Comparison of ENCODE assay signal across 23 cellular contexts in genomic region chr10:132274581-132274980, GRCh38. TPM values are rescaled to one million over a fixed set of nuclear protein-coding genes. Genes with fewer than 3 reads are reported as not detected.
A peak's percentile ranks its signal among the peaks of the same experiment; 100 is the strongest.
DNase-seq lines count a peak whose midpoint lies in the region; ATAC-seq and TF ChIP-seq lines count a peak whose summit lies in the region.
"Had no signal": no experiment of that assay in that cellular context is flagged by ENCODE, and none has a peak within 500 bp of the region (broad histone marks: within the 10 kb centered on the region; RNA-seq: fewer than 3 reads in every experiment).

No MANE protein-coding gene starts in this region.

- no peak overlapping the region for H2BK120ac ChIP-seq in neuronal stem cell (ENCODE audit: low read depth, low read length)

- peaks cover 20% of the 10 kb centered on the region for H3K27me3 ChIP-seq in left ventricle myocardium inferior (ENCODE audit: low read depth)
- H3K27me3 ChIP-seq in neuronal stem cell (ENCODE audit: control insufficient read depth in 3 of 3, insufficient read depth in 3 of 3, low read depth in 1 of 3, low read length in 3 of 3) = no peaks in the 10 kb centered on the region
- H3K27me3 ChIP-seq in aorta (ENCODE audit: control insufficient read depth in 1 of 2, insufficient read depth in 2 of 2, low read length in 1 of 2) = no peaks in the 10 kb centered on the region
- H3K27me3 ChIP-seq in MG63 = no peaks in the 10 kb centered on the region

- no peaks in the 10 kb centered on the region for H3K4me1 Mint-ChIP-seq in chondrocyte (ENCODE audit: low read depth)

- peaks cover 4% of the 10 kb centered on the region for H3K36me3 Mint-ChIP-seq in chondrocyte (ENCODE audit: low read depth)

- H3K4me1 ChIP-seq in left ventricle myocardium inferior (no peaks in the 10 kb centered on the region), neuronal stem cell (ENCODE audit: control insufficient read depth in 2 of 2, insufficient read depth in 1 of 2, low read depth in 1 of 2, low read length in 2 of 2) (peaks cover 12% of the 10 kb centered on the region in 2 donors), aorta (ENCODE audit: control insufficient read depth in 1 of 2, insufficient read depth in 2 of 2, low read length in 2 of 2) (no peaks in the 10 kb centered on the region)

- no peak overlapping the region for H3K4me3 ChIP-seq in left ventricle myocardium inferior
- H3K4me3 ChIP-seq in neuronal stem cell (ENCODE audit: low read length in 2 of 2) = no peak overlapping the region
- no peak overlapping the region for H3K4me3 ChIP-seq in aorta (ENCODE audit: low read length in 2 of 2)
- H3K4me3 ChIP-seq in MG63 = no peak overlapping the region
- H3K4me3 ChIP-seq: BLaER1 treated with 17β-estradiol and CSF1 and Interleukin-3, amounts not matched to agents 10 nM and 100 nM; GM23248; PC-9 had no signal

- no peak overlapping the region for H3K23ac ChIP-seq in neuronal stem cell (ENCODE audit: low read depth, low read length, poor library complexity)

- H3K36me3 ChIP-seq in left ventricle myocardium inferior (no peaks in the 10 kb centered on the region), neuronal stem cell (replicated peaks in 1 of 2; ENCODE audit: control insufficient read depth in 2 of 2, insufficient read depth in 2 of 2, low read length in 2 of 2) (no peaks in the 10 kb centered on the region), aorta (ENCODE audit: control insufficient read depth in 1 of 2, insufficient read depth in 2 of 2, low read length in 1 of 2) (no peaks in the 10 kb centered on the region), MG63 (no peaks in the 10 kb centered on the region)
- H3K36me3 ChIP-seq: BLaER1 treated with 17β-estradiol and CSF1 and Interleukin-3, amounts not matched to agents 10 nM and 100 nM had no signal

- H2BK15ac ChIP-seq in neuronal stem cell (ENCODE audit: low read length) = no peak overlapping the region

- WGBS in neuronal stem cell (ENCODE audit: extremely low coverage in 2 of 2, insufficient read length in 2 of 2, insufficient replicate concordance in 1 of 2), 2 donors = no CpG with 5 or more reads among the region's 19 CpGs
- WGBS in aorta, 2 donors = 95 to 97% methylated on average over 19 of the region's 19 CpGs

- H3K14ac ChIP-seq in neuronal stem cell (ENCODE audit: low read length) = peak overlapping the region; percentile 5

- H4K8ac ChIP-seq in neuronal stem cell (ENCODE audit: low read depth, low read length) = no peak overlapping the region

- no peak overlapping the region for H3K4me2 ChIP-seq in neuronal stem cell (ENCODE audit: insufficient read depth, low read length, poor library complexity, severe bottlenecking)
- H3K4me2 ChIP-seq: PC-9 had no signal

- H2AK5ac ChIP-seq in neuronal stem cell (ENCODE audit: low read depth, low read length) = peak overlapping the region; percentile 40

- H2AFZ ChIP-seq in neuronal stem cell (ENCODE audit: low read length) = no peak overlapping the region
- H2AFZ ChIP-seq: GM23248, PC-9 had no signal

- DNase-seq in left ventricle myocardium superior (peak; percentile 15), left ventricle myocardium inferior (no peak), chondrocyte (ENCODE audit: low spot score) (peak; percentile 85), neuronal stem cell (ENCODE audit: low spot score) (no peak), aorta (peak; percentile 31 to 65), sciatic nerve (ENCODE audit: low spot score) (no peak), MG63 (no peak)
- DNase-seq: CD4-positive, alpha-beta T cell; DMS53; GM23248; H7; IMR-90; KG1; MM.1S; NCI-H2029; NCI-H446; NCI-H524 treated with DMSO at 0.1 percent for 48 hours; NCI-H82; NK-92 treated with Interleukin-12 subunit alpha and Interleukin-12 subunit beta, amount 100 ng/mL, for 24 hours; PC-9; RPMI8226; SHP77 treated with DMSO at 0.1 percent for 48 hours had no signal

- peaks cover 1% of the 10 kb centered on the region for H3K27me3 Mint-ChIP-seq in chondrocyte (ENCODE audit: low read depth)
- H3K27me3 Mint-ChIP-seq: CD4-positive, alpha-beta T cell had no signal

- TF ChIP-seq CTCF in left ventricle myocardium inferior (IDR thresholded peaks at IDR 0.05; ENCODE audit: borderline replicate concordance) = no peak
- TF ChIP-seq CTCF in chondrocyte (IDR thresholded peaks at IDR 0.05) = no peak

- no peak overlapping the region for H3K4ac ChIP-seq in neuronal stem cell (ENCODE audit: low read length)

- ATAC-seq in left ventricle myocardium superior (no peak), aorta (ENCODE audit: low FRiP score) (no peak), sciatic nerve (no peak)

- H3K9me3 Mint-ChIP-seq in chondrocyte (ENCODE audit: low read depth) = no peaks in the 10 kb centered on the region
- H3K9me3 Mint-ChIP-seq: CD4-positive, alpha-beta T cell had no signal

- H3K9me3 ChIP-seq in left ventricle myocardium inferior (replicated peaks) = no peaks in the 10 kb centered on the region
- no peaks in the 10 kb centered on the region for H3K9me3 ChIP-seq in neuronal stem cell (replicated peaks in 1 of 2; ENCODE audit: control insufficient read depth in 2 of 2, insufficient read depth in 1 of 2, low read depth in 1 of 2, low read length in 2 of 2)
- H3K9me3 ChIP-seq in aorta (ENCODE audit: control insufficient read depth, low read length) = no peaks in the 10 kb centered on the region
- no peaks in the 10 kb centered on the region for H3K9me3 ChIP-seq in MG63
- H3K9me3 ChIP-seq: BLaER1 treated with 17β-estradiol and CSF1 and Interleukin-3, amounts not matched to agents 10 nM and 100 nM had no signal

- H3K4me3 Mint-ChIP-seq in chondrocyte (ENCODE audit: unreplicated experiment) = no peak overlapping the region
- H3K4me3 Mint-ChIP-seq: CD4-positive, alpha-beta T cell had no signal

- H3K18ac ChIP-seq in neuronal stem cell (ENCODE audit: low read length) = peak overlapping the region; percentile 44

- intact Hi-C loops in left ventricle myocardium superior (cut with micrococcal nuclease) = no loop called here
- intact Hi-C loops in left ventricle myocardium inferior (cut with micrococcal nuclease) = no loop called here
- intact Hi-C loops in aorta (cut with DNase I) = no loop called here
- intact Hi-C loops in sciatic nerve (cut with DNase I) = no loop called here

- H3K27ac Mint-ChIP-seq in chondrocyte (ENCODE audit: unreplicated experiment) = no peak overlapping the region
- H3K27ac Mint-ChIP-seq: CD4-positive, alpha-beta T cell had no signal

- H2BK5ac ChIP-seq in neuronal stem cell (ENCODE audit: low read length) = no peak overlapping the region

- no peaks in the 10 kb centered on the region for H3K79me1 ChIP-seq in neuronal stem cell (ENCODE audit: low read depth, low read length)

- H3K27ac ChIP-seq in left ventricle myocardium inferior (replicated peaks) (no peak overlapping the region), neuronal stem cell (replicated peaks; ENCODE audit: low read length) (no peak overlapping the region), aorta (ENCODE audit: low read depth in 1 of 2, low read length in 2 of 2) (no peak overlapping the region)
- H3K27ac ChIP-seq: BLaER1 treated with 17β-estradiol and CSF1 and Interleukin-3, amounts not matched to agents 10 nM and 100 nM; GM23248; PC-9 had no signal

- no peak overlapping the region for H2BK12ac ChIP-seq in neuronal stem cell (ENCODE audit: low read length)

- no peak overlapping the region for H3K9ac ChIP-seq in neuronal stem cell (ENCODE audit: low read depth, low read length, poor library complexity)
- H3K9ac ChIP-seq: BLaER1 treated with 17β-estradiol and CSF1 and Interleukin-3, amounts not matched to agents 10 nM and 100 nM; GM23248 had no signal

- H4K91ac ChIP-seq in neuronal stem cell (ENCODE audit: low read depth, low read length, poor library complexity) = no peak overlapping the region

RNA-seq across cellular contexts. Expression of gene STK32C, which starts 33.2 kb away (rescaled TPM):
- total RNA-seq in left ventricle myocardium superior (4.9 TPM), left ventricle myocardium inferior (4.4 TPM), chondrocyte (15.8 to 17.9 TPM (median 17.2 TPM) in 3 replicates), aorta (10 to 100 TPM in 1 of 2 donors, 1 to 10 TPM in 1; 7.1 to 12.2 TPM), sciatic nerve (11.1 TPM)
- polyA plus RNA-seq in neuronal stem cell (2013, experiment 1 of 2) = 20.6 TPM
- polyA plus RNA-seq in neuronal stem cell (2013, experiment 2 of 2) = 21.2 TPM
- 10 to 100 TPM in 1 of 2 donors, 1 to 10 TPM in 1; 4.9 to 12.4 TPM for polyA plus RNA-seq in aorta
- 25.9 and 36.6 TPM in 2 replicates for total RNA-seq in MG63 (2014; rRNA removed; shearing (Covaris generic); ENCODE audit: low replicate concordance)

RNA-seq across cellular contexts. Expression of gene LRRC27, which starts 57.4 kb away (rescaled TPM):
- 3.2 TPM for total RNA-seq in left ventricle myocardium superior
- total RNA-seq in left ventricle myocardium inferior = 3.8 TPM
- 10.2 to 14.4 TPM (median 13.2 TPM) in 3 replicates for total RNA-seq in chondrocyte
- polyA plus RNA-seq in neuronal stem cell (2013, experiment 1 of 2) = 12.6 TPM
- polyA plus RNA-seq in neuronal stem cell (2013, experiment 2 of 2) = 11.2 TPM
- total RNA-seq in aorta = 10 to 100 TPM in 1 of 2 donors, 1 to 10 TPM in 1; 4.6 to 11.7 TPM
- 1 to 10 TPM; 3.1 to 9.0 TPM for polyA plus RNA-seq in aorta
- 12.4 TPM for total RNA-seq in sciatic nerve
- 8.3 and 13.7 TPM in 2 replicates for total RNA-seq in MG63 (2014; rRNA removed; shearing (Covaris generic); ENCODE audit: low replicate concordance)

Comparison
In these comparisons a context has a peak if more than half of its experiments do, and no peak if none do; other contexts are left out.
1. DNase-seq: peak in left ventricle myocardium superior (single experiment), chondrocyte (single experiment) and aorta (2 of 2); none in left ventricle myocardium inferior (single experiment), neuronal stem cell (single experiment), sciatic nerve (single experiment) and MG63 (single experiment).